2 cellular contexts compared by ENCODE assay signal in genomic region chr6:118618676-118619377, GRCh38.
A peak's percentile ranks its signal among the peaks of the same experiment; 100 is the strongest.
TF ChIP-seq lines count a peak whose summit lies in the region.

No MANE protein-coding gene starts in this region.

TF ChIP-seq in HEK293, 187 proteins besides CTCF, POLR2A, EP300 and RAD21 (continued from another document):
- TF ChIP-seq PRDM6 (tag by site-specific recombination; IDR thresholded peaks at IDR 0.05): no peak

TF ChIP-seq in HepG2, 621 proteins besides CTCF, POLR2A, EP300 and RAD21 (continued from another document):
- TF ChIP-seq ZNF609 (CRISPR knock-in tag; IDR thresholded peaks at IDR 0.05; ENCODE audit: borderline replicate concordance): no peak
- no peak for TF ChIP-seq NR2F6 (IDR thresholded peaks at IDR 0.05)
- TF ChIP-seq NR2F6 (CRISPR knock-in tag; IDR thresholded peaks at IDR 0.05): no peak
- TF ChIP-seq HINFP (CRISPR knock-in tag; IDR thresholded peaks at IDR 0.05; ENCODE audit: low read depth): 0 out of 2 replicates have a peak, but pooled peaks have one; percentile 20
- 0 out of 2 replicates have a peak, but pooled peaks have one; percentile 31 for TF ChIP-seq TARDBP (CRISPR knock-in tag; IDR thresholded peaks at IDR 0.05)
- TF ChIP-seq PLSCR1 (CRISPR knock-in tag; IDR thresholded peaks at IDR 0.05; ENCODE audit: borderline replicate concordance): no peak
- 0 out of 2 replicates have a peak, but pooled peaks have one; percentile 27 for TF ChIP-seq ZNF773 (CRISPR knock-in tag; IDR thresholded peaks at IDR 0.05; ENCODE audit: borderline replicate concordance)
- no peak for TF ChIP-seq ZNF225 (CRISPR knock-in tag; IDR thresholded peaks at IDR 0.05)
- TF ChIP-seq MED1 (CRISPR knock-in tag; IDR thresholded peaks at IDR 0.05): 0 out of 2 replicates have a peak, but pooled peaks have one; percentile 18
- no peak for TF ChIP-seq IRF9 (CRISPR knock-in tag; IDR thresholded peaks at IDR 0.05; ENCODE audit: borderline replicate concordance)
- TF ChIP-seq KDM2A (CRISPR knock-in tag; IDR thresholded peaks at IDR 0.05; ENCODE audit: borderline replicate concordance, low read depth): peak; percentile 26; the same call in 1 of the 2 replicates
- TF ChIP-seq SMC3 (IDR thresholded peaks at IDR 0.05; ENCODE audit: low read length): peak; percentile 65; the same call in 1 of the 2 replicates
- TF ChIP-seq SIX4 (CRISPR knock-in tag; IDR thresholded peaks at IDR 0.05): no peak
- no peak for TF ChIP-seq ZFP41 (CRISPR knock-in tag; IDR thresholded peaks at IDR 0.05; ENCODE audit: borderline replicate concordance)
- TF ChIP-seq ZNF792 (CRISPR knock-in tag; IDR thresholded peaks at IDR 0.05): no peak
- 0 out of 2 replicates have a peak, but pooled peaks have one; percentile 16 for TF ChIP-seq SALL1 (CRISPR knock-in tag; IDR thresholded peaks at IDR 0.05)
- no peak for TF ChIP-seq SMAD1 (CRISPR knock-in tag; IDR thresholded peaks at IDR 0.05; ENCODE audit: borderline replicate concordance, low read depth)
- no peak for TF ChIP-seq TBL1XR1 (IDR thresholded peaks at IDR 0.05; ENCODE audit: borderline replicate concordance, low read length, partially characterized antibody)
- TF ChIP-seq NFATC3 (CRISPR knock-in tag; IDR thresholded peaks at IDR 0.05): no peak
- peak; percentile 38; the same call in 1 of the 2 replicates for TF ChIP-seq CBX5 (CRISPR knock-in tag; IDR thresholded peaks at IDR 0.05; ENCODE audit: borderline replicate concordance)
- no peak for TF ChIP-seq MTF2 (CRISPR knock-in tag; IDR thresholded peaks at IDR 0.05; ENCODE audit: borderline replicate concordance)
- TF ChIP-seq ZHX1 (CRISPR knock-in tag; IDR thresholded peaks at IDR 0.05; ENCODE audit: low read depth): no peak
- 0 out of 2 replicates have a peak, but pooled peaks have one; percentile 48 for TF ChIP-seq FOXC1 (CRISPR knock-in tag; IDR thresholded peaks at IDR 0.05; ENCODE audit: borderline replicate concordance)
- no peak for TF ChIP-seq MYPOP (CRISPR knock-in tag; IDR thresholded peaks at IDR 0.05)
- no peak for TF ChIP-seq HIC2 (CRISPR knock-in tag; IDR thresholded peaks at IDR 0.05; ENCODE audit: low read depth)
- TF ChIP-seq XRCC5 (optimal IDR thresholded peaks at IDR 0.05; ENCODE audit: low read length): peak; percentile 63
- TF ChIP-seq REPIN1 (CRISPR knock-in tag; IDR thresholded peaks at IDR 0.05; ENCODE audit: borderline replicate concordance, low read depth): peak; percentile 42; the same call in 1 of the 2 replicates
- TF ChIP-seq DNMT1 (CRISPR knock-in tag; IDR thresholded peaks at IDR 0.05): 0 out of 2 replicates have a peak, but pooled peaks have one; percentile 38
- no peak for TF ChIP-seq JUN (CRISPR knock-in tag; IDR thresholded peaks at IDR 0.05)
- TF ChIP-seq ZNF556 (CRISPR knock-in tag; IDR thresholded peaks at IDR 0.05; ENCODE audit: borderline replicate concordance): 0 out of 2 replicates have a peak, but pooled peaks have one; percentile 24
- 0 out of 2 replicates have a peak, but pooled peaks have one; percentile 52 for TF ChIP-seq NRL (CRISPR knock-in tag; IDR thresholded peaks at IDR 0.05; ENCODE audit: borderline replicate concordance)
- TF ChIP-seq ZSCAN20 (CRISPR knock-in tag; IDR thresholded peaks at IDR 0.05; ENCODE audit: borderline replicate concordance): no peak
- TF ChIP-seq ZBTB2 (CRISPR knock-in tag; IDR thresholded peaks at IDR 0.05; ENCODE audit: low read depth): no peak
- TF ChIP-seq NR0B2 (CRISPR knock-in tag; IDR thresholded peaks at IDR 0.05): 0 out of 2 replicates have a peak, but pooled peaks have one; percentile 35
- TF ChIP-seq ZNF776 (CRISPR knock-in tag; IDR thresholded peaks at IDR 0.05): peak; percentile 41; the same call in 1 of the 2 replicates
- no peak for TF ChIP-seq ZNF746 (CRISPR knock-in tag; IDR thresholded peaks at IDR 0.05)
- TF ChIP-seq ZNF235 (CRISPR knock-in tag; IDR thresholded peaks at IDR 0.05; ENCODE audit: borderline replicate concordance): peak; percentile 62; the same call in 1 of the 2 replicates
- TF ChIP-seq STAG1 (CRISPR knock-in tag; IDR thresholded peaks at IDR 0.05): peak; percentile 77
- TF ChIP-seq HHEX (CRISPR knock-in tag; IDR thresholded peaks at IDR 0.05): no peak
- TF ChIP-seq FOXO1 (CRISPR knock-in tag; IDR thresholded peaks at IDR 0.05): 0 out of 2 replicates have a peak, but pooled peaks have one; percentile 17
- peak; percentile 60; the same call in 1 of the 2 replicates for TF ChIP-seq ZNF501 (CRISPR knock-in tag; IDR thresholded peaks at IDR 0.05)
- no peak for TF ChIP-seq ZNF777 (CRISPR knock-in tag; IDR thresholded peaks at IDR 0.05)
- 0 out of 2 replicates have a peak, but pooled peaks have one; percentile 56 for TF ChIP-seq EED (CRISPR knock-in tag; IDR thresholded peaks at IDR 0.05)
- no peak for TF ChIP-seq ZNF343 (CRISPR knock-in tag; IDR thresholded peaks at IDR 0.05)
- TF ChIP-seq HNRNPL (IDR thresholded peaks at IDR 0.05; ENCODE audit: low read depth, low read length): 0 out of 2 replicates have a peak, but pooled peaks have one; percentile 44
- TF ChIP-seq BCL3 (CRISPR knock-in tag; IDR thresholded peaks at IDR 0.05): 0 out of 2 replicates have a peak, but pooled peaks have one; percentile 19
- TF ChIP-seq NFYB (CRISPR knock-in tag; IDR thresholded peaks at IDR 0.05): no peak
- TF ChIP-seq ETV6 (CRISPR knock-in tag; conservative IDR thresholded peaks at IDR 0.05): no peak
